Comparison of ENCODE assay signal across 29 cellular contexts in the genomic region with DNA sequence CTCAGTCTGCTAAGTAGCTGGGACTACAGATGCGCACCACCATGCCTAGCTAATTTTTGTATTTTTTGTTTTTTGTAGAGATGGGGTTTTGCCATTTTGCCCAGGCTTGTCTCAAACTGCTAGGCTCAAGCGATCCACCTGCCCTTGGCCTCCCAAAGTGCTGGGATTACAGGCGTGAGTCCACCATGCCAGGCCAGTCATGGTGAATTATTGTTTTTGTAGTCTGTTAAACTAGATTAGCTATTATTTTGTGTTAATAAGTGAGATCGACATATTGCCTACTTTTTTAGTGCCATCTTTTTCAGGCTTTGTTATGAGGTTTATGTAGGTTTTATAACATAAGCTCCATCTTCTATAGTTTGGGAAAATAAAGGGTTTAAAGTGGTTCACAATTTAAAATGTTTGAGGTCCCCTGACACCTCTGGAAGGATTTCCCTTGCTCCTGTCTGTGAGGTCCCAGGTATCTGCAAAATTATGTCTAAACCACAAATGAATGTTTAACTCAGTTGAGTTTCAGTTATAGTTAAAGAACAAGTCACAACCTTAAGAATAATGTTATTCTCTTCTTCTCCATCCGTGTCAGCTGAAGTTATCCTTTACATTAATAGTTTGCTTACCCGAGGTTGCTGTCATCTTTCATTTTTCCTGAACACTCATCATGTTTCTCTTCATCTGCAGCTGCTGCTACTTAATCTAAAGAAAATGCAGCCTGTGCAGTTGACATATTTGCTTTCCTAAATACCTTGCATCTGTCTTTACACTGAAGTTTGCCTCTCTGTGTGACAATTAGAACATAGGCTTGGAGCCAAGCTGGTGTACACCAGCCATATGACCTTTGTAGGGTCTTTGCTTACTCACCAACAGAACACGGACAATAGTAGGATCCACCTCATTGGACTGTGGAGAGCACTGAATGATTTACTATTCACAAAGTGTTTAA.
DNase-seq lines count a peak whose midpoint lies in the region; ATAC-seq and FAIRE-seq lines count a peak whose summit lies in the region.
"Had no signal": no experiment of that assay in that cellular context is flagged by ENCODE, and none has a peak within 500 bp of the region (broad histone marks: within the 10 kb centered on the region; RNA-seq: fewer than 3 reads in every experiment).

No MANE protein-coding gene starts in this region.

- DNase-seq in GM18507 (ENCODE audit: extremely low spot score, insufficient read length, low read depth), result no peak
- DNase-seq in NCI-H69 (lab: John Stamatoyannopoulos, UW), result peak; percentile 65
- peak; percentile 62 for DNase-seq in kidney tubule cell (ENCODE audit: low spot score)
- DNase-seq in activated effector memory CD4-positive, alpha-beta T cell treated with anti-CD3 and anti-CD28 coated beads, Interleukin-2, amount 50 U/mL, for 16 hours, result no peak
- no peak for DNase-seq in anterior cingulate cortex (lab: John Stamatoyannopoulos, UW)
- no peak for DNase-seq in EL
- DNase-seq: activated CD4-positive, alpha-beta T cell treated with anti-CD3 and anti-CD28 coated beads, Interleukin-2, amount 50 U/mL, for 48 hours; activated CD4-positive, CD25-positive, alpha-beta regulatory T cell treated with anti-CD3 and anti-CD28 coated beads, Interleukin-2, amount 50 U/mL, for 72 hours; activated naive CD4-positive, alpha-beta T cell; activated naive CD8-positive, alpha-beta T cell treated with anti-CD3 and anti-CD28 coated beads, Interleukin-2, amount 50 U/mL, for 24 hours; activated T-cell treated with anti-CD3 and anti-CD28 coated beads, Interleukin-2, amount 50 U/mL, for 72 hours; AML-193; CD4-positive, CD25-positive, alpha-beta regulatory T cell; DND-41; effector CD8-positive, alpha-beta T cell; mammary epithelial cell; NCI-H1417 treated with DMSO at 0.1 percent for 48 hours; NCI-H2107; NCI-H446 treated with DMSO at 0.1 percent for 48 hours; pancreas; retina; Right ventricle myocardium superior; stimulated activated naive CD4-positive, alpha-beta T cell; T-helper 2 cell; upper lobe of right lung had no signal

- peak; percentile 53 for ATAC-seq in HG02798 (IDR thresholded peaks at IDR 0.05; ENCODE audit: poor library complexity, unreplicated experiment)
- no peak for ATAC-seq in HG02973 (IDR thresholded peaks at IDR 0.05; ENCODE audit: unreplicated experiment)
- ATAC-seq: A549; activated naive CD8-positive, alpha-beta T cell treated with anti-CD3 and anti-CD28 coated beads, Interleukin-2, amount 50 U/mL, for 24 hours; activated T-cell treated with anti-CD3 and anti-CD28 coated beads, Interleukin-2, amount 50 U/mL, for 72 hours; HepG2; pancreas; upper lobe of right lung had no signal

- FAIRE-seq in GM18507 (lab: Jason Lieb, UNC), result peak; percentile 63
- FAIRE-seq: A549, HepG2, pancreas had no signal

Comparison
In these comparisons a context has a peak if more than half of its experiments do, and no peak if none do; other contexts are left out.
1. DNase-seq: peak in NCI-H69 (single experiment) and kidney tubule cell (single experiment); none in GM18507 (single experiment), activated effector memory CD4-positive, alpha-beta T cell treated with anti-CD3 and anti-CD28 coated beads, Interleukin-2, amount 50 U/mL, for 16 hours (single experiment), anterior cingulate cortex (0 of 58) and EL (single experiment).